14 cellular contexts compared by ENCODE assay signal in genomic region chr7:148330822-148331221, GRCh38.
A peak's percentile ranks its signal among the peaks of the same experiment; 100 is the strongest.
DNase-seq lines count a peak whose midpoint lies in the region; TF ChIP-seq lines count a peak whose summit lies in the region.
"Had no signal": no experiment of that assay in that cellular context is flagged by ENCODE, and none has a peak within 500 bp of the region (broad histone marks: within the 10 kb centered on the region; RNA-seq: fewer than 3 reads in every experiment).

No MANE protein-coding gene starts in this region.

- H3K36me3 Mint-ChIP-seq in T-helper 2 cell treated with Interferon-gamma antibody and Interleukin-4, amounts not matched to agents 5 μg/mL and 100 μg/mL, for 36 hours (ENCODE audit: low read depth), result peaks cover 10% of the 10 kb centered on the region
- peaks cover 25% of the 10 kb centered on the region for H3K36me3 Mint-ChIP-seq in glutamatergic neuron (ENCODE audit: unreplicated experiment)

- POLR2A ChIA-PET in HEK293 (lab: Yijun Ruan, JAX), result no interaction called here

- no peak for DNase-seq in T-helper 2 cell treated with Interferon-gamma antibody and Interleukin-4, amounts not matched to agents 5 μg/mL and 100 μg/mL, for 36 hours (ENCODE audit: low spot score)
- no peak for DNase-seq in T-helper 2 cell
- no peak for DNase-seq in glutamatergic neuron
- DNase-seq in activated effector memory CD4-positive, alpha-beta T cell treated with Interleukin-2 at 50 U/mL for 16 hours, result no peak
- no peak for DNase-seq in putamen (ENCODE audit: low spot score)
- no peak for DNase-seq in mesenteric fat pad (ENCODE audit: low spot score)
- DNase-seq: 8988T, AML-193, GM23248, H7, HFFc6 had no signal

- CTCF ChIA-PET in HEK293 (lab: Yijun Ruan, JAX), result no interaction called here

- H3K36me3 ChIP-seq in HEK293 (ENCODE audit: control insufficient read depth in 2 of 2, insufficient read depth in 1 of 2, low read length in 2 of 2), result no peaks in the 10 kb centered on the region
- H3K36me3 ChIP-seq: BLaER1 had no signal

- H3K27ac Mint-ChIP-seq in T-helper 2 cell treated with Interferon-gamma antibody and Interleukin-4, amounts not matched to agents 5 μg/mL and 100 μg/mL, for 36 hours, result peak overlapping the region; percentile 9
- H3K27ac Mint-ChIP-seq in glutamatergic neuron (ENCODE audit: unreplicated experiment), result peak overlapping the region; percentile 14
- H3K27ac Mint-ChIP-seq: HFFc6 had no signal

- H3K4me3 ChIP-seq in HEK293 (ENCODE audit: low read depth, low read length), result no peak overlapping the region
- H3K4me3 ChIP-seq: BLaER1, GM23248, K562 had no signal

- H3K9me3 Mint-ChIP-seq in T-helper 2 cell treated with Interferon-gamma antibody and Interleukin-4, amounts not matched to agents 5 μg/mL and 100 μg/mL, for 36 hours, result peaks cover 20% of the 10 kb centered on the region
- peaks cover 20% of the 10 kb centered on the region for H3K9me3 Mint-ChIP-seq in glutamatergic neuron (ENCODE audit: unreplicated experiment)

- no peaks in the 10 kb centered on the region for H3K9me3 ChIP-seq in HEK293 (ENCODE audit: control insufficient read depth, insufficient read depth, low read depth, low read length)

- no peak overlapping the region for H3K4me3 Mint-ChIP-seq in T-helper 2 cell treated with Interferon-gamma antibody and Interleukin-4, amounts not matched to agents 5 μg/mL and 100 μg/mL, for 36 hours
- H3K4me3 Mint-ChIP-seq in glutamatergic neuron (ENCODE audit: unreplicated experiment), result no peak overlapping the region
- H3K4me3 Mint-ChIP-seq: HFFc6 had no signal

- no peaks in the 10 kb centered on the region for H3K4me1 Mint-ChIP-seq in T-helper 2 cell treated with Interferon-gamma antibody and Interleukin-4, amounts not matched to agents 5 μg/mL and 100 μg/mL, for 36 hours (ENCODE audit: low read depth)
- H3K4me1 Mint-ChIP-seq in glutamatergic neuron (ENCODE audit: low read depth, unreplicated experiment), result peaks cover 10% of the 10 kb centered on the region

- no peaks in the 10 kb centered on the region for H3K4me1 ChIP-seq in HEK293 (ENCODE audit: control insufficient read depth, insufficient read depth, low read length)

- TF ChIP-seq CTCF in HEK293 (tag by site-specific recombination; IDR thresholded peaks at IDR 0.05) (no peak), glutamatergic neuron (IDR thresholded peaks at IDR 0.05; ENCODE audit: partially characterized antibody, unreplicated experiment) (no peak)

- no peak overlapping the region for H3K27ac ChIP-seq in HEK293 (ENCODE audit: extremely low read depth, low read depth, low read length)
- H3K27ac ChIP-seq: BLaER1, GM23248 had no signal

- no peaks in the 10 kb centered on the region for H3K27me3 Mint-ChIP-seq in T-helper 2 cell treated with Interferon-gamma antibody and Interleukin-4, amounts not matched to agents 5 μg/mL and 100 μg/mL, for 36 hours (ENCODE audit: low read depth)
- peaks cover 19% of the 10 kb centered on the region for H3K27me3 Mint-ChIP-seq in glutamatergic neuron (ENCODE audit: unreplicated experiment)

TF ChIP-seq in HEK293, 187 proteins besides CTCF, POLR2A, EP300 and RAD21:
- TF ChIP-seq YY1 (tag by site-specific recombination; IDR thresholded peaks at IDR 0.05) (no peak), ZNF555 (tag by site-specific recombination; conservative IDR thresholded peaks at IDR 0.05) (no peak), BCL11B (tag by site-specific recombination; IDR thresholded peaks at IDR 0.05; ENCODE audit: low read depth) (peak; percentile 86), ZNF274 (IDR thresholded peaks at IDR 0.05; ENCODE audit: low read length) (no peak), ZNF274 (tag by site-specific recombination; IDR thresholded peaks at IDR 0.05; ENCODE audit: borderline replicate concordance) (no peak), SCRT2 (tag by site-specific recombination; IDR thresholded peaks at IDR 0.05) (no peak), ZNF19 (tag by site-specific recombination; IDR thresholded peaks at IDR 0.05; ENCODE audit: low read depth) (no peak), ZBTB17 (tag by site-specific recombination; IDR thresholded peaks at IDR 0.05) (peak; percentile 91), ZNF366 (tag by site-specific recombination; conservative IDR thresholded peaks at IDR 0.05) (peak; percentile 93)
